In the genomic region with DNA sequence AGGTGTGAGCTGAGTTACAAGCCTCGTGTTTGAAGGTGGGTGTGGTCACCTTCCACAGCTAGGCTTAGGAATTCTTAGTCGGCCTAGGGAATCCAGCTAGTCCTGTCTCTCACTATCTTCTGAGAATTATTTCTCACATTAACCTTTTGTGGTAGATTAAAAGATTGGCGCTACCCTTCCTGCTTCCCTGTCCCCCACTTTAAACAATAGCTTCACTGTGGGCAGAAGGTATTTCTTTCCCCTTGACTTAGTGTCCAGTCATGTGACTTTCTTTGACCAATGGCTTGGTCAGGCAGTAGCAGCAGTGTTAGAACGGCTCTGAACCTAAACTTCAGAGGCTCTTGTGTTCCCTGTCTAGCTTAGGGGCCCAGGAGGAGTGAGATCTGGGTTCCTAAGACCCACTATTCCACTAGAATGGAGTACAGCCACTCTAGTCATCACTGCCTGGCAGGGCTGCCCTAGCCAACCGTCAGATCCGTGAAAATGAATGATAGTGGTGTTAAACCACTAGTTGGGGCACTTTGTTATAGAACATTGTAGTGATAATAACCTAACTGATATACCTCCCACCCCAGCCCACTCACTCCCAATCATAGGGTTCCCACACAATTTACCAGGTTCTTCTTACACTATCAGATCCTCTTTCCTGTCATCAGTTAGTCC, we compare ENCODE assay signal across 11 cellular contexts. TPM values are rescaled to one million over a fixed set of nuclear protein-coding genes. Genes with fewer than 3 reads are reported as not detected.
DNase-seq lines count a peak whose midpoint lies in the region; ATAC-seq and TF ChIP-seq lines count a peak whose summit lies in the region.
"Had no signal": no experiment of that assay in that cellular context is flagged by ENCODE, and none has a peak within 500 bp of the region (broad histone marks: within the 10 kb centered on the region; RNA-seq: fewer than 3 reads in every experiment).

No MANE protein-coding gene starts in this region.

- H3K4me3 ChIP-seq in body of pancreas, result no peak overlapping the region

- H3K9me3 Mint-ChIP-seq in activated T-cell treated with anti-CD3 and anti-CD28 coated beads, Interleukin-2, amount 50 U/mL, for 4 hours, result no peaks in the 10 kb centered on the region
- no peaks in the 10 kb centered on the region for H3K9me3 Mint-ChIP-seq in stimulated activated naive B cell treated with anti-CD40 and anti-IgM and Interleukin-4, amounts not matched to agents 10 μg/mL and 1 μg/mL and 100 μg/mL, for 72 hours

- H3K4me3 Mint-ChIP-seq in activated T-cell treated with anti-CD3 and anti-CD28 coated beads, Interleukin-2, amount 50 U/mL, for 4 hours, result no peak overlapping the region
- H3K4me3 Mint-ChIP-seq in stimulated activated naive B cell treated with anti-CD40 and anti-IgM and Interleukin-4, amounts not matched to agents 10 μg/mL and 1 μg/mL and 100 μg/mL, for 72 hours, result no peak overlapping the region

- intact Hi-C loops in body of pancreas (cut with DNase I), result loop anchor here (5.0 kb wide), 1 partner anchor 156 kb away; no protein-coding TSS in a partner anchor

- H3K27me3 ChIP-seq in body of pancreas, result no peaks in the 10 kb centered on the region

- H3K36me3 ChIP-seq in body of pancreas (replicated peaks in 1 of 2; ENCODE audit: insufficient read depth in 1 of 2, low read depth in 2 of 2), result no peaks in the 10 kb centered on the region

- H3K27ac Mint-ChIP-seq in stimulated activated naive B cell treated with anti-CD40 and anti-IgM and Interleukin-4, amounts not matched to agents 10 μg/mL and 1 μg/mL and 100 μg/mL, for 72 hours, result no peak overlapping the region

- WGBS in body of pancreas, 2 donors, result 31 to 36% methylated on average over 5 to 6 of the region's 6 CpGs

- peaks cover 35% of the 10 kb centered on the region for H3K4me1 Mint-ChIP-seq in activated T-cell treated with anti-CD3 and anti-CD28 coated beads, Interleukin-2, amount 50 U/mL, for 4 hours (ENCODE audit: low read depth)
- H3K4me1 Mint-ChIP-seq in stimulated activated naive B cell treated with anti-CD40 and anti-IgM and Interleukin-4, amounts not matched to agents 10 μg/mL and 1 μg/mL and 100 μg/mL, for 72 hours, result peaks cover 6 to 25% of the 10 kb centered on the region in 2 donors

- no peak overlapping the region for H3K27ac ChIP-seq in body of pancreas

- H3K4me1 ChIP-seq in body of pancreas, result peaks cover 10% of the 10 kb centered on the region

- no peaks in the 10 kb centered on the region for H3K27me3 Mint-ChIP-seq in activated T-cell treated with anti-CD3 and anti-CD28 coated beads, Interleukin-2, amount 50 U/mL, for 4 hours (ENCODE audit: low read depth)
- H3K27me3 Mint-ChIP-seq in stimulated activated naive B cell treated with anti-CD40 and anti-IgM and Interleukin-4, amounts not matched to agents 10 μg/mL and 1 μg/mL and 100 μg/mL, for 72 hours, result peaks cover 22 to 24% of the 10 kb centered on the region in 2 donors

- no peaks in the 10 kb centered on the region for H3K36me3 Mint-ChIP-seq in activated T-cell treated with anti-CD3 and anti-CD28 coated beads, Interleukin-2, amount 50 U/mL, for 4 hours (ENCODE audit: insufficient read depth)
- no peaks in the 10 kb centered on the region for H3K36me3 Mint-ChIP-seq in stimulated activated naive B cell treated with anti-CD40 and anti-IgM and Interleukin-4, amounts not matched to agents 10 μg/mL and 1 μg/mL and 100 μg/mL, for 72 hours

- no peaks in the 10 kb centered on the region for H3K9me3 ChIP-seq in body of pancreas

- no peak for DNase-seq in activated T-cell treated with anti-CD3 and anti-CD28 coated beads, Interleukin-2, amount 50 U/mL, for 4 hours
- DNase-seq in activated T-cell treated with anti-CD3 and anti-CD28 coated beads for 4 hours (no peak), body of pancreas (no peak), NCI-H345 (lab: John Stamatoyannopoulos, UW) (no peak), COR-L47 (lab: John Stamatoyannopoulos, UW) (no peak)
- no peak for DNase-seq in stimulated activated naive B cell treated with anti-CD40 and anti-IgM and Interleukin-4, amounts not matched to agents 10 μg/mL and 1 μg/mL and 100 μg/mL, for 72 hours
- DNase-seq in activated naive CD4-positive, alpha-beta T cell treated with anti-CD3 and anti-CD28 coated beads, Interleukin-2, amount 50 U/mL, for 16 hours, result no peak

- TF ChIP-seq CTCF in body of pancreas (IDR thresholded peaks at IDR 0.05), result no peak

- TF ChIP-seq POLR2A in body of pancreas (IDR thresholded peaks at IDR 0.05), result no peak

- ATAC-seq in activated T-cell treated with anti-CD3 and anti-CD28 coated beads, Interleukin-2, amount 50 U/mL, for 4 hours, result peak; percentile 42 to 55
- ATAC-seq in HG03196 (IDR thresholded peaks at IDR 0.05; ENCODE audit: unreplicated experiment) (peak; percentile 4), body of pancreas (peak; percentile 38)
- peak; percentile 34 to 35 for ATAC-seq in stimulated activated naive B cell treated with anti-CD40 and anti-IgM and Interleukin-4, amounts not matched to agents 10 μg/mL and 1 μg/mL and 100 μg/mL, for 72 hours (replicated peaks)

RNA-seq across cellular contexts. Expression of gene C1orf141, which starts 13.9 kb away (rescaled TPM):
- under 1 TPM in 2 of 3 donors, not detected in 1; 0.11 to 0.25 TPM for total RNA-seq in activated T-cell treated with anti-CD3 and anti-CD28 coated beads, Interleukin-2, amount 50 U/mL, for 4 hours
- not detected for total RNA-seq in body of pancreas
- total RNA-seq: LHCN-M2, mesenteric fat pad had no signal

RNA-seq across cellular contexts. Expression of gene IL23R, which starts 17.6 kb away (rescaled TPM):
- 10 to 100 TPM in 1 of 3 donors, 1 to 10 TPM in 2; 7.5 to 14.4 (median 8.6) TPM for total RNA-seq in activated T-cell treated with anti-CD3 and anti-CD28 coated beads, Interleukin-2, amount 50 U/mL, for 4 hours
- under 1 TPM in 1 of 2 donors, not detected in 1; 0.26 TPM for total RNA-seq in body of pancreas
- total RNA-seq: LHCN-M2, mesenteric fat pad, temporal lobe had no signal

Comparison
In these comparisons a context has a peak if more than half of its experiments do, and no peak if none do; other contexts are left out.
1. RNA of gene IL23R, which starts 17.6 kb away (total RNA-seq): 7.5 to 14.4 TPM in activated T-cell treated with anti-CD3 and anti-CD28 coated beads, Interleukin-2, amount 50 U/mL, for 4 hours; 0.26 TPM in body of pancreas; every median in the first group is over 4 times any median in the second.
2. Peak in every context shown above with its lines, with median percentiles within 50 percentile points of each other: ATAC-seq.